Comparison of ENCODE assay signal across 10 cellular contexts in genomic region chr11:77107950-77108349, GRCh38. TPM values are rescaled to one million over a fixed set of nuclear protein-coding genes. Genes with fewer than 3 reads are reported as not detected.
A peak's percentile ranks its signal among the peaks of the same experiment; 100 is the strongest.
DNase-seq lines count a peak whose midpoint lies in the region; ATAC-seq and TF ChIP-seq lines count a peak whose summit lies in the region.
"Had no signal": no experiment of that assay in that cellular context is flagged by ENCODE, and none has a peak within 500 bp of the region (broad histone marks: within the 10 kb centered on the region; RNA-seq: fewer than 3 reads in every experiment).

No MANE protein-coding gene starts in this region.

- H3K4me1 ChIP-seq in GM23248 (ENCODE audit: insufficient read depth) (peaks cover 41% of the 10 kb centered on the region), RWPE2 (ENCODE audit: insufficient read depth, poor library complexity, severe bottlenecking) (peaks cover 3% of the 10 kb centered on the region)

- no peak overlapping the region for H2AFZ ChIP-seq in GM23248

- H4K20me1 ChIP-seq in GM23248 (ENCODE audit: insufficient read depth) = no peaks in the 10 kb centered on the region

- H3K27ac ChIP-seq in GM23248 = peak overlapping the region; percentile 27; the same call in 1 of the 2 replicates
- no peak overlapping the region for H3K27ac ChIP-seq in RWPE2 (ENCODE audit: poor library complexity, severe bottlenecking)

- peaks cover 17% of the 10 kb centered on the region for H3F3A ChIP-seq in GM23248 (ENCODE audit: insufficient read depth)

- POLR2A ChIA-PET in activated CD4-positive, alpha-beta T cell treated with anti-CD3 and anti-CD28 coated beads for 36 hours (lab: Charles Lee) = no interaction called here

- H3K9me3 ChIP-seq in GM23248 (ENCODE audit: low read depth) (no peaks in the 10 kb centered on the region), RWPE2 (ENCODE audit: severe bottlenecking) (no peaks in the 10 kb centered on the region)

- no peaks in the 10 kb centered on the region for H3K27me3 Mint-ChIP-seq in activated CD4-positive, alpha-beta T cell treated with anti-CD3 and anti-CD28 coated beads for 36 hours

- no peak overlapping the region for H3K27ac Mint-ChIP-seq in activated CD4-positive, alpha-beta T cell treated with anti-CD3 and anti-CD28 coated beads for 36 hours

- H3K27me3 ChIP-seq in GM23248 (replicated peaks; ENCODE audit: insufficient read depth) (no peaks in the 10 kb centered on the region), RWPE2 (ENCODE audit: insufficient read depth, poor library complexity, severe bottlenecking) (no peaks in the 10 kb centered on the region)

- in situ Hi-C loops in GM23248 (cut with MboI) = no loop called here

- CTCF ChIA-PET in activated CD4-positive, alpha-beta T cell treated with anti-CD3 and anti-CD28 coated beads for 36 hours (lab: Charles Lee) = interaction anchor here (4.2 kb wide), 1 partner anchor 17 kb away, joined by 19 read pairs; no protein-coding TSS in a partner anchor

- H3K4me1 Mint-ChIP-seq in activated CD4-positive, alpha-beta T cell treated with anti-CD3 and anti-CD28 coated beads for 36 hours = no peaks in the 10 kb centered on the region

- 11 to 12% methylated on average over 3 of the region's 3 CpGs for WGBS in GM23248 (ENCODE audit: low coverage in 1 of 2, low lambda C conversion rate in 2 of 2, missing lambda C conversion rate in 2 of 2), 2 experiments

- H3K79me2 ChIP-seq in GM23248 (ENCODE audit: insufficient read depth) = no peaks in the 10 kb centered on the region

- intact Hi-C loops in sciatic nerve (cut with DNase I) = no loop called here
- intact Hi-C loops in activated CD4-positive, alpha-beta T cell treated with anti-CD3 and anti-CD28 coated beads for 36 hours (cut with DNase I, micrococcal nuclease) = no loop called here

- TF ChIP-seq CTCF in RWPE2 (IDR thresholded peaks at IDR 0.05; ENCODE audit: poor library complexity, severe bottlenecking) = no peak
- no peak for TF ChIP-seq CTCF in fibroblast of pulmonary artery (IDR thresholded peaks at IDR 0.05; ENCODE audit: low read length, missing control alignments)

- DNase-seq in GM23248 = peak; percentile 94
- DNase-seq in RWPE2 (ENCODE audit: low spot score) = no peak
- peak; percentile 91 for DNase-seq in fibroblast of pulmonary artery (ENCODE audit: low read depth)
- DNase-seq in sciatic nerve (ENCODE audit: low spot score) = peak; percentile 80
- DNase-seq in OCI-M2 (lab: John Stamatoyannopoulos, UW; ENCODE audit: unreplicated experiment) = no peak
- DNase-seq in activated CD4-positive, alpha-beta T cell treated with anti-CD3 and anti-CD28 coated beads for 36 hours = no peak
- DNase-seq: islet precursor cell, NCI-H146 had no signal

- H3K36me3 Mint-ChIP-seq in activated CD4-positive, alpha-beta T cell treated with anti-CD3 and anti-CD28 coated beads for 36 hours (ENCODE audit: low read depth) = no peaks in the 10 kb centered on the region

- peak overlapping the region; percentile 18 for H3K4me2 ChIP-seq in GM23248 (ENCODE audit: unreplicated experiment)

- H3K4me3 Mint-ChIP-seq in activated CD4-positive, alpha-beta T cell treated with anti-CD3 and anti-CD28 coated beads for 36 hours = no peak overlapping the region

- ATAC-seq in RWPE2 (ENCODE audit: low read depth) (peak; percentile 47), sciatic nerve (peak; percentile 13), GM21529 (IDR thresholded peaks at IDR 0.05; ENCODE audit: unreplicated experiment) (no peak), GM19035 (IDR thresholded peaks at IDR 0.05; ENCODE audit: unreplicated experiment) (no peak)
- no peak for ATAC-seq in activated CD4-positive, alpha-beta T cell treated with anti-CD3 and anti-CD28 coated beads for 36 hours

- no peaks in the 10 kb centered on the region for H3K9me2 ChIP-seq in GM23248 (ENCODE audit: insufficient read depth)

- no peaks in the 10 kb centered on the region for H3K9me3 Mint-ChIP-seq in activated CD4-positive, alpha-beta T cell treated with anti-CD3 and anti-CD28 coated beads for 36 hours (ENCODE audit: low read depth)

- no peaks in the 10 kb centered on the region for H3K36me3 ChIP-seq in GM23248 (ENCODE audit: low read depth)
- no peaks in the 10 kb centered on the region for H3K36me3 ChIP-seq in RWPE2 (ENCODE audit: low read depth)

- H3K4me3 ChIP-seq in GM23248 (no peak overlapping the region), RWPE2 (ENCODE audit: severe bottlenecking) (no peak overlapping the region), fibroblast of pulmonary artery (replicated peaks; ENCODE audit: low read depth, low read length) (no peak overlapping the region)

- H3K9ac ChIP-seq in GM23248 = peak overlapping the region; percentile 42; the same call in 1 of the 2 replicates

RNA-seq across cellular contexts. Expression of gene OMP, which starts 5.3 kb away (rescaled TPM):
- total RNA-seq in GM23248 (2014; rRNA removed; shearing (Covaris generic)) = not detected in 2 replicates
- not detected in 2 replicates for polyA plus RNA-seq in GM23248 (2016; fragmentation: Nextera tagmentation; extraction: Ambion mirVana)
- 2.8 TPM for total RNA-seq in sciatic nerve
- not detected for total RNA-seq in activated CD4-positive, alpha-beta T cell treated with anti-CD3 and anti-CD28 coated beads for 36 hours

RNA-seq across cellular contexts. Expression of gene MYO7A, which starts 20.1 kb away (rescaled TPM):
- total RNA-seq in GM23248 (2014; rRNA removed; shearing (Covaris generic)) = not detected in 2 replicates
- not detected in 2 replicates for polyA plus RNA-seq in GM23248 (2016; fragmentation: Nextera tagmentation; extraction: Ambion mirVana)
- 16.7 TPM for total RNA-seq in sciatic nerve
- total RNA-seq in activated CD4-positive, alpha-beta T cell treated with anti-CD3 and anti-CD28 coated beads for 36 hours = under 1 TPM; 0.23 to 0.48 TPM

RNA-seq across cellular contexts. Expression of gene CAPN5, which starts 41.2 kb away (rescaled TPM):
- total RNA-seq in GM23248 (2014; rRNA removed; shearing (Covaris generic)) = 22.4 and 27.7 TPM in 2 replicates
- polyA plus RNA-seq in GM23248 (2016; fragmentation: Nextera tagmentation; extraction: Ambion mirVana) = 17.8 and 18.3 TPM in 2 replicates
- total RNA-seq in sciatic nerve = 20.1 TPM
- under 1 TPM; 0.62 to 0.76 TPM for total RNA-seq in activated CD4-positive, alpha-beta T cell treated with anti-CD3 and anti-CD28 coated beads for 36 hours

Comparison
In these comparisons a context has a peak if more than half of its experiments do, and no peak if none do; other contexts are left out.
1. DNase-seq: peak in GM23248 (single experiment), fibroblast of pulmonary artery (single experiment) and sciatic nerve (single experiment); none in RWPE2 (single experiment), OCI-M2 (single experiment) and activated CD4-positive, alpha-beta T cell treated with anti-CD3 and anti-CD28 coated beads for 36 hours (single experiment).
2. ATAC-seq: peak in RWPE2 (single experiment) and sciatic nerve (single experiment); none in GM21529 (single experiment), activated CD4-positive, alpha-beta T cell treated with anti-CD3 and anti-CD28 coated beads for 36 hours (single experiment) and GM19035 (single experiment).
3. RNA of gene MYO7A, which starts 20.1 kb away (total RNA-seq): 16.7 TPM in sciatic nerve (single experiment); 0.23 to 0.48 TPM in activated CD4-positive, alpha-beta T cell treated with anti-CD3 and anti-CD28 coated beads for 36 hours and not detected in GM23248; every median in the first group is over 10 times any median in the second.
4. RNA of gene CAPN5, which starts 41.2 kb away (total RNA-seq): 22.4 to 27.7 TPM in GM23248 and 20.1 TPM in sciatic nerve (single experiment); 0.62 to 0.76 TPM in activated CD4-positive, alpha-beta T cell treated with anti-CD3 and anti-CD28 coated beads for 36 hours; every median in the first group is over 10 times any median in the second.